8 cellular contexts compared by ENCODE assay signal in genomic region chr1:200738733-200739498, GRCh38. TPM values are rescaled to one million over a fixed set of nuclear protein-coding genes. Genes with fewer than 3 reads are reported as not detected.
DNase-seq lines count a peak whose midpoint lies in the region; ATAC-seq, FAIRE-seq and TF ChIP-seq lines count a peak whose summit lies in the region.

Gene CAMSAP2, plus strand, starts transcription at chr1:200738893. Its CDS starts 935 bp downstream, at chr1:200739828.

- H3K79me1 ChIP-seq in H1 (ENCODE audit: low read depth, low read length) (no peaks in the 10 kb centered on the region; the same call in 1 of the 2 replicates), mesenchymal stem cell (replicated peaks; ENCODE audit: low read length, poor library complexity, severe bottlenecking) (no peaks in the 10 kb centered on the region)

- H3K27ac ChIP-seq in H1 (ENCODE audit: low read depth, low read length) (peak within 1 kb of the TSS; percentile 86), mesenchymal stem cell (ENCODE audit: low read length, poor library complexity, severe bottlenecking) (peak within 1 kb of the TSS; percentile 100)

- H4K5ac ChIP-seq in H1 (ENCODE audit: insufficient read length, low read depth, low read length), result peak within 1 kb of the TSS; percentile 96

- H3K14ac ChIP-seq in H1 (ENCODE audit: insufficient read length) (no peak within 1 kb of the TSS), mesenchymal stem cell (ENCODE audit: low read length in 2 of 2) (peak within 1 kb of the TSS; percentile 82 to 99)

- H3K4me1 ChIP-seq in H1 (replicated peaks in 1 of 4; ENCODE audit: control insufficient read depth in 3 of 4, insufficient read depth in 4 of 4, low read length in 3 of 4) (peaks cover 0 to 12% (median 7%) of the 10 kb centered on the region in 4 experiments; a peak in 4 of 7 replicates), mesenchymal stem cell (ENCODE audit: control insufficient read depth, insufficient read depth, low read depth, low read length) (peaks cover 2% of the 10 kb centered on the region)

- no peak within 1 kb of the TSS for H3K23ac ChIP-seq in H1 (ENCODE audit: insufficient read length)
- peak within 1 kb of the TSS; percentile 85 to 100 for H3K23ac ChIP-seq in mesenchymal stem cell (ENCODE audit: low read length in 2 of 2)

- H2AK5ac ChIP-seq in H1 (ENCODE audit: low read depth, low read length) (no peak within 1 kb of the TSS), mesenchymal stem cell (ENCODE audit: low read length, severe bottlenecking) (peak within 1 kb of the TSS; percentile 69)

- CTCF ChIA-PET in activated CD8-positive, alpha-beta memory T cell treated with anti-CD3 and anti-CD28 coated beads, Interleukin-2, amount 10 ng/mL, durations not matched to agents 7 days and 5 days (lab: Charles Lee), result no interaction called here
- CTCF ChIA-PET in H1 (lab: Charles Lee; ENCODE audit: partially characterized antibody), result interaction anchor here (2.7 to 3.1 kb wide), 2 partner anchors 64 to 117 kb away, joined by 12 to 15 read pairs; no protein-coding TSS in a partner anchor

- H2BK12ac ChIP-seq in H1 (ENCODE audit: low read depth, low read length), result peak within 1 kb of the TSS; percentile 62
- peak within 1 kb of the TSS in 1 of 2 experiments; percentile 89 for H2BK12ac ChIP-seq in mesenchymal stem cell (ENCODE audit: low read length in 2 of 2)

- H3K27me3 ChIP-seq in H1 (replicated peaks in 1 of 4; ENCODE audit: control insufficient read depth in 3 of 4, extremely low read depth in 1 of 4, insufficient read depth in 3 of 4, low read length in 3 of 4) (peaks cover 0 to 3% (median 1%) of the 10 kb centered on the region in 4 experiments; a peak in 3 of 7 replicates), mesenchymal stem cell (ENCODE audit: control insufficient read depth in 1 of 2, insufficient read depth in 1 of 2, low read length in 2 of 2) (no peaks in the 10 kb centered on the region)

- H3K9me3 Mint-ChIP-seq in activated CD8-positive, alpha-beta memory T cell treated with anti-CD3 and anti-CD28 coated beads, Interleukin-2, amount 10 ng/mL, durations not matched to agents 7 days and 5 days (ENCODE audit: low read depth), result no peaks in the 10 kb centered on the region

- H4K91ac ChIP-seq in H1 (replicated peaks; ENCODE audit: insufficient read length, low read length) (peak within 1 kb of the TSS; percentile 52), mesenchymal stem cell (ENCODE audit: low read length) (peak within 1 kb of the TSS; percentile 100)

- no peak for FAIRE-seq in H1 (lab: Jason Lieb, UNC)

- WGBS in H1 (ENCODE audit: extremely low coverage in 1 of 2, insufficient coverage in 1 of 2, insufficient read length in 1 of 2, insufficient replicate concordance in 2 of 2, low coverage in 1 of 2, low lambda C conversion rate in 2 of 2, missing lambda C conversion rate in 1 of 2), 2 experiments, result 2% methylated on average over 32 of the region's 75 CpGs; no CpG with 5 or more reads in 1 of the 2 experiments
- WGBS in mesenchymal stem cell, result under 1% methylated on average over 24 of the region's 75 CpGs

- H3K4ac ChIP-seq in H1 (replicated peaks; ENCODE audit: insufficient read length, low read depth, low read length) (peak within 1 kb of the TSS; percentile 1), mesenchymal stem cell (ENCODE audit: low read depth in 1 of 2, low read length in 2 of 2) (peak within 1 kb of the TSS; percentile 98 to 99)

- H4K20me1 ChIP-seq in H1 (replicated peaks in 1 of 2; ENCODE audit: control insufficient read depth in 1 of 2, insufficient read depth in 2 of 2, low read length in 2 of 2), result peaks cover 0 to 6% of the 10 kb centered on the region in 2 experiments

- peak within 1 kb of the TSS; percentile 77 for H3K56ac ChIP-seq in H1 (replicated peaks; ENCODE audit: insufficient read length, low read depth, low read length)

- peak; percentile 36 to 91 for TF ChIP-seq POLR2A in H1 (IDR thresholded peaks at IDR 0.05; ENCODE audit: control extremely low read depth in 1 of 2, low read depth in 2 of 2, low read length in 2 of 2)

- H2BK120ac ChIP-seq in H1 (replicated peaks; ENCODE audit: low read depth, low read length) (no peak within 1 kb of the TSS), mesenchymal stem cell (ENCODE audit: low read depth, low read length) (peak within 1 kb of the TSS; percentile 97)

- H3K9me3 ChIP-seq in H1 (ENCODE audit: insufficient read depth in 2 of 2, low read depth in 1 of 2, low read length in 1 of 2), result no peaks in the 10 kb centered on the region
- no peaks in the 10 kb centered on the region for H3K9me3 ChIP-seq in mesenchymal stem cell (ENCODE audit: control insufficient read depth, low read length)

- peak; percentile 46 for DNase-seq in AG09309 (ENCODE audit: low read depth)
- peak; percentile 96 for DNase-seq in NCI-H82 (lab: John Stamatoyannopoulos, UW)
- DNase-seq in activated CD8-positive, alpha-beta memory T cell treated with anti-CD3 and anti-CD28 coated beads, Interleukin-2, amount 10 ng/mL, durations not matched to agents 7 days and 5 days, result peak; percentile 53
- DNase-seq in H1 (ENCODE audit: low read depth in 1 of 2, low spot score in 2 of 2), result peak in 1 of 2 experiments; percentile 87
- DNase-seq in mesenchymal stem cell, result peak; percentile 92
- peak; percentile 52 for DNase-seq in stimulated activated CD8-positive, alpha-beta memory T cell treated with anti-CD3 and anti-CD28 coated beads, Interleukin-12 subunit alpha, Interleukin-12 subunit beta, amount 100 ng/mL, for 1 hour (ENCODE audit: low read depth)

- H2BK15ac ChIP-seq in H1 (ENCODE audit: low read length) (no peak within 1 kb of the TSS), mesenchymal stem cell (ENCODE audit: low read depth, poor library complexity, severe bottlenecking) (peak within 1 kb of the TSS; percentile 86)

- TF ChIP-seq CTCF in AG09309 (IDR thresholded peaks at IDR 0.05; ENCODE audit: control insufficient read depth, insufficient read depth, low read depth, low read length, missing control alignments) (no peak), H1 (IDR thresholded peaks at IDR 0.05; ENCODE audit: control extremely low read depth in 1 of 3, insufficient read depth in 1 of 3, low read depth in 1 of 3, low read length in 3 of 3) (no peak)

- H3K36me3 ChIP-seq in H1 (ENCODE audit: control insufficient read depth in 2 of 4, insufficient read depth in 4 of 4, low read length in 3 of 4), result no peaks in the 10 kb centered on the region
- no peaks in the 10 kb centered on the region for H3K36me3 ChIP-seq in mesenchymal stem cell (ENCODE audit: control insufficient read depth in 1 of 2, insufficient read depth in 2 of 2, low read depth in 1 of 2, low read length in 2 of 2)

- peak within 1 kb of the TSS; percentile 96 for H3K4me3 ChIP-seq in AG09309 (ENCODE audit: control insufficient read depth, low read depth, low read length)
- peak within 1 kb of the TSS; percentile 83 to 97 (median 94) for H3K4me3 ChIP-seq in H1 (ENCODE audit: extremely low read depth in 1 of 4, insufficient read depth in 2 of 4, low read depth in 3 of 4, low read length in 4 of 4)
- peak within 1 kb of the TSS; percentile 89 to 94 for H3K4me3 ChIP-seq in mesenchymal stem cell (ENCODE audit: insufficient read depth in 1 of 2, low read depth in 1 of 2, low read length in 2 of 2)

- H2AFZ ChIP-seq in H1 (ENCODE audit: low read length) (peak within 1 kb of the TSS; percentile 96), mesenchymal stem cell (ENCODE audit: low read depth, low read length) (peak within 1 kb of the TSS; percentile 90)

- peak within 1 kb of the TSS; percentile 86 to 91 for H3K4me2 ChIP-seq in H1 (ENCODE audit: insufficient read depth in 1 of 2, low read depth in 2 of 2, low read length in 2 of 2)
- peak within 1 kb of the TSS; percentile 63 for H3K4me2 ChIP-seq in mesenchymal stem cell (ENCODE audit: low read length, poor library complexity, severe bottlenecking)

- H3K27me3 Mint-ChIP-seq in activated CD8-positive, alpha-beta memory T cell treated with anti-CD3 and anti-CD28 coated beads, Interleukin-2, amount 10 ng/mL, durations not matched to agents 7 days and 5 days, result peaks cover 48% of the 10 kb centered on the region

- peak in 1 of 2 experiments; percentile 38; a peak in 1 of 3 replicates for TF ChIP-seq EP300 in H1 (IDR thresholded peaks at IDR 0.05; ENCODE audit: borderline replicate concordance in 1 of 2, low read depth in 2 of 2, low read length in 2 of 2)

- peak within 1 kb of the TSS; percentile 81 to 96 (median 89) for H3K9ac ChIP-seq in H1 (replicated peaks in 1 of 4; ENCODE audit: extremely low read depth in 1 of 4, low read depth in 3 of 4, low read length in 3 of 4)
- peak within 1 kb of the TSS; percentile 95 for H3K9ac ChIP-seq in mesenchymal stem cell (ENCODE audit: low read length)

- no peaks in the 10 kb centered on the region for H3K36me3 Mint-ChIP-seq in activated CD8-positive, alpha-beta memory T cell treated with anti-CD3 and anti-CD28 coated beads, Interleukin-2, amount 10 ng/mL, durations not matched to agents 7 days and 5 days

- no peak for TF ChIP-seq RAD21 in H1 (IDR thresholded peaks at IDR 0.05 in 1 of 2, conservative IDR thresholded peaks at IDR 0.05 in 1 of 2; ENCODE audit: low read depth in 2 of 2, low read length in 2 of 2)

- H3K4me3 Mint-ChIP-seq in activated CD8-positive, alpha-beta memory T cell treated with anti-CD3 and anti-CD28 coated beads, Interleukin-2, amount 10 ng/mL, durations not matched to agents 7 days and 5 days, result peak within 1 kb of the TSS; percentile 81

- POLR2A ChIA-PET in H1 (lab: Charles Lee; ENCODE audit: partially characterized antibody), result interaction anchor here (0.6 to 1.8 kb wide), 16 partner anchors 9 to 327 kb away, joined by 3 to 9 read pairs (median 3); partner anchors contain the start of genes DDX59 and KIF14

- H2BK20ac ChIP-seq in H1 (ENCODE audit: low read length), result no peak within 1 kb of the TSS

- H3K27ac Mint-ChIP-seq in activated CD8-positive, alpha-beta memory T cell treated with anti-CD3 and anti-CD28 coated beads, Interleukin-2, amount 10 ng/mL, durations not matched to agents 7 days and 5 days, result no peak within 1 kb of the TSS

- peak within 1 kb of the TSS; percentile 95 for H3K18ac ChIP-seq in H1 (ENCODE audit: extremely low read depth, low read length)
- peak within 1 kb of the TSS; percentile 97 to 100 for H3K18ac ChIP-seq in mesenchymal stem cell (ENCODE audit: low read depth in 1 of 2, low read length in 2 of 2)

- ATAC-seq in GM19035 (IDR thresholded peaks at IDR 0.05; ENCODE audit: unreplicated experiment) (peak; percentile 55), HG03439 (IDR thresholded peaks at IDR 0.05; ENCODE audit: unreplicated experiment) (peak; percentile 68)
- ATAC-seq in activated CD8-positive, alpha-beta memory T cell treated with anti-CD3 and anti-CD28 coated beads, Interleukin-2, amount 10 ng/mL, durations not matched to agents 7 days and 5 days, result peak; percentile 69

- peaks cover 10% of the 10 kb centered on the region for H3K23me2 ChIP-seq in H1 (ENCODE audit: low read depth, low read length)

- H4K8ac ChIP-seq in H1 (ENCODE audit: extremely low read depth, insufficient read depth, low read length) (peak within 1 kb of the TSS; percentile 94; the same call in 1 of the 2 replicates), mesenchymal stem cell (ENCODE audit: low read length) (peak within 1 kb of the TSS; percentile 100)

- peaks cover 9 to 41% of the 10 kb centered on the region in 2 experiments; a peak in 3 of 4 replicates for H3K79me2 ChIP-seq in H1 (ENCODE audit: control insufficient read depth in 1 of 2, insufficient read depth in 2 of 2, low read length in 2 of 2)

- H3K4me1 Mint-ChIP-seq in activated CD8-positive, alpha-beta memory T cell treated with anti-CD3 and anti-CD28 coated beads, Interleukin-2, amount 10 ng/mL, durations not matched to agents 7 days and 5 days, result peaks cover 14% of the 10 kb centered on the region

- H2BK5ac ChIP-seq in H1 (ENCODE audit: low read depth, low read length) (peak within 1 kb of the TSS; percentile 80), mesenchymal stem cell (ENCODE audit: low read depth, low read length, poor library complexity, severe bottlenecking) (peak within 1 kb of the TSS; percentile 100)

RNA-seq across cellular contexts. Expression of gene CAMSAP2, which starts in this region (rescaled TPM):
- under 1 TPM in 1 of 2 experiments, not detected in 1; 0.35 TPM for total RNA-seq in activated CD8-positive, alpha-beta memory T cell treated with anti-CD3 and anti-CD28 coated beads, Interleukin-2, amount 10 ng/mL, durations not matched to agents 7 days and 5 days
- 27.6 and 28.9 TPM in 2 replicates for total RNA-seq in H1 (2021; fragmentation: NEBNext Ultra II Directional; extraction: Animal tissue kit (Norgen Biotek cat#: 25700))
- polyA plus RNA-seq in H1 (2011; rRNA removed), result 2.2 and 4.2 TPM in 2 replicates
- polyA plus RNA-seq in H1 (2011; cell fraction: cytosol; rRNA removed), result 5.2 TPM
- polyA plus RNA-seq in H1 (2011; cell fraction: nucleus; rRNA removed), result 4.4 TPM
- 7.7 to 16.4 TPM (median 11.0 TPM) in 4 replicates for polyA plus RNA-seq in H1 (2012, experiment 1 of 2)
- 0.70 TPM for polyA plus RNA-seq in H1 (2012, experiment 2 of 2)
- polyA plus RNA-seq in H1 (2013, experiment 1 of 2), result 11.8 TPM
- 10.6 TPM for polyA plus RNA-seq in H1 (2013, experiment 2 of 2)
- 20.5 and 27.1 TPM in 2 replicates for polyA minus RNA-seq in H1 (2011; rRNA and poly(A)+ RNA removed)
- 12.3 TPM for polyA minus RNA-seq in H1 (2011; cell fraction: cytosol; rRNA and poly(A)+ RNA removed)
- polyA minus RNA-seq in H1 (2011; cell fraction: nucleus; rRNA and poly(A)+ RNA removed), result 30.8 TPM
- polyA plus RNA-seq in mesenchymal stem cell (2013, experiment 1 of 2), result 24.0 TPM
- polyA plus RNA-seq in mesenchymal stem cell (2013, experiment 2 of 2), result 23.8 TPM

Comparison
In these comparisons a context has a peak if more than half of its experiments do, and no peak if none do; other contexts are left out.
1. RNA of gene CAMSAP2 (total RNA-seq): 27.6 to 28.9 TPM in H1; 0.35 TPM in activated CD8-positive, alpha-beta memory T cell treated with anti-CD3 and anti-CD28 coated beads, Interleukin-2, amount 10 ng/mL, durations not matched to agents 7 days and 5 days; every median in the first group is over 10 times any median in the second.
2. Peak in DNase-seq and ATAC-seq in activated CD8-positive, alpha-beta memory T cell treated with anti-CD3 and anti-CD28 coated beads, Interleukin-2, amount 10 ng/mL, durations not matched to agents 7 days and 5 days; RNA of the gene not detected or under 1 TPM.
3. Peak in every context shown above with its lines, with median percentiles within 50 percentile points of each other: H3K4me3 ChIP-seq and ATAC-seq.